Comparison of ENCODE assay signal across 13 cellular contexts in genomic region chr20:10185741-10186558, GRCh38. TPM values are rescaled to one million over a fixed set of nuclear protein-coding genes. Genes with fewer than 3 reads are reported as not detected.
DNase-seq lines count a peak whose midpoint lies in the region; ATAC-seq and TF ChIP-seq lines count a peak whose summit lies in the region.
"Had no signal": no experiment of that assay in that cellular context is flagged by ENCODE, and none has a peak within 500 bp of the region (broad histone marks: within the 10 kb centered on the region; RNA-seq: fewer than 3 reads in every experiment).

No MANE protein-coding gene starts in this region.

- no peak overlapping the region for H3K27ac ChIP-seq in esophagus muscularis mucosa (replicated peaks in 1 of 4)
- H3K27ac ChIP-seq: ascending aorta had no signal

- no peaks in the 10 kb centered on the region for H3K4me1 ChIP-seq in esophagus muscularis mucosa
- H3K4me1 ChIP-seq: ascending aorta had no signal

- 79% methylated on average over 3 of the region's 3 CpGs for WGBS in esophagus muscularis mucosa

- no peak for TF ChIP-seq POLR2A in esophagus muscularis mucosa (IDR thresholded peaks at IDR 0.05; ENCODE audit: low read depth)

- H3K9me3 ChIP-seq in esophagus muscularis mucosa, result peaks cover 0 to 20% (median 13%) of the 10 kb centered on the region in 4 donors

- intact Hi-C loops in esophagus muscularis mucosa (cut with DNase I), result no loop called here

- H3K27me3 ChIP-seq in esophagus muscularis mucosa, result no peaks in the 10 kb centered on the region
- H3K27me3 ChIP-seq: ascending aorta had no signal

- TF ChIP-seq CTCF in cardiac fibroblast (IDR thresholded peaks at IDR 0.05; ENCODE audit: low read depth, low read length), result no peak
- no peak for TF ChIP-seq CTCF in esophagus muscularis mucosa (IDR thresholded peaks at IDR 0.05)

- ATAC-seq in HG02678 (IDR thresholded peaks at IDR 0.05; ENCODE audit: unreplicated experiment), result no peak
- ATAC-seq in HG03520 (IDR thresholded peaks at IDR 0.05; ENCODE audit: unreplicated experiment), result no peak
- ATAC-seq: HCT116, K562 had no signal

- no peaks in the 10 kb centered on the region for H3K36me3 ChIP-seq in esophagus muscularis mucosa
- H3K36me3 ChIP-seq: ascending aorta had no signal

- H3K4me3 ChIP-seq in cardiac fibroblast (replicated peaks in 1 of 2; ENCODE audit: low read depth in 2 of 2, low read length in 2 of 2) (no peak overlapping the region), esophagus muscularis mucosa (no peak overlapping the region)
- H3K4me3 ChIP-seq: ascending aorta, K562 had no signal

- no peak for TF ChIP-seq EP300 in esophagus muscularis mucosa (IDR thresholded peaks at IDR 0.05)

- DNase-seq in DMS153 treated with DMSO at 0.1 percent for 48 hours (lab: John Stamatoyannopoulos, UW; ENCODE audit: unreplicated experiment) (peak; percentile 85), NCI-H2171 (lab: John Stamatoyannopoulos, UW) (peak; percentile 29), cardiac fibroblast (ENCODE audit: low read depth in 2 of 2) (peak; percentile 8 to 73), midbrain (lab: John Stamatoyannopoulos, UW) (peak; percentile 60), amniotic stem cell (lab: John Stamatoyannopoulos, UW) (no peak), esophagus muscularis mucosa (ENCODE audit: extremely low spot score) (no peak)
- DNase-seq: islet precursor cell; stimulated activated CD4-positive, alpha-beta T cell treated with anti-CD3 and anti-CD28 coated beads, Interleukin-2, amount 100 ng/mL, for 24 hours had no signal

RNA-seq across cellular contexts. Expression of gene SNAP25, which starts 32.7 kb away (rescaled TPM):
- 1 to 10 TPM; 2.9 to 4.8 (median 3.9) TPM for total RNA-seq in esophagus muscularis mucosa
- total RNA-seq: K562 had no signal

Comparison
In these comparisons a context has a peak if more than half of its experiments do, and no peak if none do; other contexts are left out.
1. DNase-seq: peak in DMS153 treated with DMSO at 0.1 percent for 48 hours (single experiment), NCI-H2171 (single experiment), cardiac fibroblast (2 of 2) and midbrain (single experiment); none in amniotic stem cell (single experiment) and esophagus muscularis mucosa (single experiment).